ENCODE assay signal across 33 cellular contexts in the genomic region with DNA sequence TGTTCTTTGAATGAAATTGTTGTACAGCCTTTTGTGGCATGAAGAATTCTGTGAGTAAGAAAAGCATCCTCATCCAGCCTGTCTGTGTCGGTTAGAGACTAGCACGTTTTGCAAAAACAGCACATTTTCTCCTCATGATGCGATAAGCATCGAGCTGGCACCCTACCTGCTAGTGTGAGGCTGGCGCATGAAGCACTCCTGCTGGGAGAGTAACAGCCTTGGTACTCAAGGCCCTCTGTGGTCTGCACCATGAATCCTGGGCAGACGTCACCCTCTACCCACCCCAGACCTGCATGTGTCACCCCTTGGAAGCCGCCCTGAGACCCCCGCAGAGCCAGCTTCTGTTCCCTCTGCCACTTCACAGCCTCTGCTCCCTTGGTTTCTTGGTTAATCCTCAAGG.
"Had no signal": no experiment of that assay in that cellular context is flagged by ENCODE, and none has a peak within 500 bp of the region (broad histone marks: within the 10 kb centered on the region; RNA-seq: fewer than 3 reads in every experiment).

No MANE protein-coding gene starts in this region.

- H3K27ac Mint-ChIP-seq: activated CD4-positive, alpha-beta memory T cell treated with anti-CD3 and anti-CD28 coated beads for 36 hours; activated CD4-positive, alpha-beta T cell treated with anti-CD3 and anti-CD28 coated beads for 36 hours; activated CD4-positive, alpha-beta T cell treated with anti-CD3 and anti-CD28 coated beads, Interleukin-2, amount 10 ng/mL, durations not matched to agents 24 days and 14 days; activated CD8-positive, alpha-beta memory T cell treated with anti-CD3 and anti-CD28 coated beads, Interleukin-2, amount 10 ng/mL, durations not matched to agents 7 days and 5 days; activated CD8-positive, alpha-beta T cell treated with anti-CD3 and anti-CD28 coated beads, Interleukin-2, amount 10 ng/mL, durations not matched to agents 7 days and 5 days; activated naive CD4-positive, alpha-beta T cell treated with anti-CD3 and anti-CD28 coated beads for 36 hours; activated naive CD4-positive, alpha-beta T cell treated with anti-CD3 and anti-CD28 coated beads, Interleukin-2, amount 50 U/mL, for 24 hours; activated naive CD8-positive, alpha-beta T cell treated with anti-CD3 and anti-CD28 coated beads for 36 hours; activated naive CD8-positive, alpha-beta T cell treated with anti-CD3 and anti-CD28 coated beads, Interleukin-2, amount 50 U/mL, for 24 hours; activated T-helper 1 cell treated with anti-CD3 and anti-CD28 coated beads, Interleukin-12 subunit alpha, Interleukin-12 subunit beta, Interleukin-2, Interleukin-4 antibody, amounts not matched to agents 30 ng/mL and 10 ng/mL and 1 ng/mL, durations not matched to agents 14 hours and 24 hours and 36 hours; activated T-helper 2 cell treated with anti-CD3 and anti-CD28 coated beads, Interferon-gamma antibody, Interleukin-2, Interleukin-4, amounts not matched to agents 10 μg/mL and 5 μg/mL and 100 μg/mL, durations not matched to agents 14 hours and 24 hours and 36 hours; dendritic cell treated with granulocyte-macrophage colony-stimulating factor and Interleukin-4, amounts not matched to agents 40 ng/mL and 50 ng/mL, for 4 days; endodermal cell; T-helper 17 cell; T-helper 2 cell treated with Interferon-gamma antibody and Interleukin-4, amounts not matched to agents 5 μg/mL and 100 μg/mL, for 36 hours had no signal

- H3K4me1 Mint-ChIP-seq: activated CD4-positive, alpha-beta T cell treated with anti-CD3 and anti-CD28 coated beads for 36 hours; activated naive CD4-positive, alpha-beta T cell treated with anti-CD3 and anti-CD28 coated beads, Interleukin-2, amount 50 U/mL, for 24 hours had no signal

- DNase-seq: activated CD4-positive, alpha-beta memory T cell treated with anti-CD3 and anti-CD28 coated beads for 36 hours; activated CD4-positive, alpha-beta T cell treated with anti-CD3 and anti-CD28 coated beads for 36 hours; activated CD4-positive, alpha-beta T cell treated with anti-CD3 and anti-CD28 coated beads, Interleukin-2, amount 10 ng/mL, durations not matched to agents 24 days and 14 days; activated CD4-positive, CD25-positive, alpha-beta regulatory T cell; activated CD4-positive, CD25-positive, alpha-beta regulatory T cell treated with anti-CD3 and anti-CD28 coated beads, Interleukin-2, amount 50 U/mL, for 72 hours; activated CD8-positive, alpha-beta memory T cell treated with anti-CD3 and anti-CD28 coated beads, Interleukin-2, amount 10 ng/mL, durations not matched to agents 7 days and 5 days; activated CD8-positive, alpha-beta memory T cell treated with anti-CD3 and anti-CD28 coated beads, Interleukin-2, amount 50 U/mL, for 4 hours; activated CD8-positive, alpha-beta T cell treated with anti-CD3 and anti-CD28 coated beads, Interleukin-2, amount 10 ng/mL, durations not matched to agents 7 days and 5 days; activated effector memory CD4-positive, alpha-beta T cell treated with anti-CD3 and anti-CD28 coated beads, Interleukin-2, amount 50 U/mL, for 16 hours; activated naive CD4-positive, alpha-beta T cell treated with anti-CD3 and anti-CD28 coated beads for 36 hours; activated naive CD8-positive, alpha-beta T cell treated with anti-CD3 and anti-CD28 coated beads for 36 hours; activated naive CD8-positive, alpha-beta T cell treated with anti-CD3 and anti-CD28 coated beads, Interleukin-2, amount 50 U/mL, for 24 hours; activated T-cell treated with anti-CD3 and anti-CD28 coated beads, Interleukin-2, amount 50 U/mL, for 1 hour; activated T-cell treated with anti-CD3 and anti-CD28 coated beads, Interleukin-2, amount 50 U/mL, for 48 hours; adrenal gland; amygdala; aorta; body of pancreas; effector memory CD4-positive, alpha-beta T cell; endodermal cell; foreskin keratinocyte; gastrocnemius medialis; glutamatergic neuron; heart left ventricle; T-helper 1 cell; T-helper 17 cell; T1000 had no signal

- H3K9me3 Mint-ChIP-seq: activated CD4-positive, alpha-beta memory T cell treated with anti-CD3 and anti-CD28 coated beads for 36 hours; activated CD4-positive, alpha-beta T cell treated with anti-CD3 and anti-CD28 coated beads, Interleukin-2, amount 10 ng/mL, durations not matched to agents 24 days and 14 days; activated naive CD4-positive, alpha-beta T cell treated with anti-CD3 and anti-CD28 coated beads for 36 hours; activated naive CD4-positive, alpha-beta T cell treated with anti-CD3 and anti-CD28 coated beads, Interleukin-2, amount 50 U/mL, for 24 hours; activated naive CD8-positive, alpha-beta T cell treated with anti-CD3 and anti-CD28 coated beads for 36 hours; activated naive CD8-positive, alpha-beta T cell treated with anti-CD3 and anti-CD28 coated beads, Interleukin-2, amount 50 U/mL, for 24 hours; activated T-helper 1 cell treated with anti-CD3 and anti-CD28 coated beads, Interleukin-12 subunit alpha, Interleukin-12 subunit beta, Interleukin-2, Interleukin-4 antibody, amounts not matched to agents 30 ng/mL and 10 ng/mL and 1 ng/mL, durations not matched to agents 14 hours and 24 hours and 36 hours; activated T-helper 2 cell treated with anti-CD3 and anti-CD28 coated beads, Interferon-gamma antibody, Interleukin-2, Interleukin-4, amounts not matched to agents 10 μg/mL and 5 μg/mL and 100 μg/mL, durations not matched to agents 14 hours and 24 hours and 36 hours; dendritic cell treated with granulocyte-macrophage colony-stimulating factor and Interleukin-4, amounts not matched to agents 40 ng/mL and 50 ng/mL, for 4 days; endodermal cell; T-helper 2 cell treated with Interferon-gamma antibody and Interleukin-4, amounts not matched to agents 5 μg/mL and 100 μg/mL, for 36 hours had no signal

- ATAC-seq: activated CD4-positive, alpha-beta T cell treated with anti-CD3 and anti-CD28 coated beads for 36 hours; activated CD8-positive, alpha-beta memory T cell treated with anti-CD3 and anti-CD28 coated beads, Interleukin-2, amount 10 ng/mL, durations not matched to agents 7 days and 5 days; activated CD8-positive, alpha-beta T cell treated with anti-CD3 and anti-CD28 coated beads, Interleukin-2, amount 10 ng/mL, durations not matched to agents 7 days and 5 days; body of pancreas; esophagus mucosa; foreskin keratinocyte; gastrocnemius medialis; heart left ventricle; T-helper 17 cell had no signal

- H3K36me3 Mint-ChIP-seq: activated CD4-positive, alpha-beta memory T cell treated with anti-CD3 and anti-CD28 coated beads for 36 hours; activated CD8-positive, alpha-beta memory T cell treated with anti-CD3 and anti-CD28 coated beads, Interleukin-2, amount 10 ng/mL, durations not matched to agents 7 days and 5 days; activated naive CD4-positive, alpha-beta T cell treated with anti-CD3 and anti-CD28 coated beads, Interleukin-2, amount 50 U/mL, for 24 hours; activated naive CD8-positive, alpha-beta T cell treated with anti-CD3 and anti-CD28 coated beads for 36 hours had no signal

- H3K4me3 Mint-ChIP-seq: activated CD4-positive, alpha-beta memory T cell treated with anti-CD3 and anti-CD28 coated beads for 36 hours; activated CD4-positive, alpha-beta T cell treated with anti-CD3 and anti-CD28 coated beads for 36 hours; activated CD4-positive, alpha-beta T cell treated with anti-CD3 and anti-CD28 coated beads, Interleukin-2, amount 10 ng/mL, durations not matched to agents 24 days and 14 days; activated CD8-positive, alpha-beta memory T cell treated with anti-CD3 and anti-CD28 coated beads, Interleukin-2, amount 10 ng/mL, durations not matched to agents 7 days and 5 days; activated CD8-positive, alpha-beta T cell treated with anti-CD3 and anti-CD28 coated beads, Interleukin-2, amount 10 ng/mL, durations not matched to agents 7 days and 5 days; activated naive CD4-positive, alpha-beta T cell treated with anti-CD3 and anti-CD28 coated beads for 36 hours; activated naive CD4-positive, alpha-beta T cell treated with anti-CD3 and anti-CD28 coated beads, Interleukin-2, amount 50 U/mL, for 24 hours; activated naive CD8-positive, alpha-beta T cell treated with anti-CD3 and anti-CD28 coated beads for 36 hours; activated naive CD8-positive, alpha-beta T cell treated with anti-CD3 and anti-CD28 coated beads, Interleukin-2, amount 50 U/mL, for 24 hours; activated T-helper 1 cell treated with anti-CD3 and anti-CD28 coated beads, Interleukin-12 subunit alpha, Interleukin-12 subunit beta, Interleukin-2, Interleukin-4 antibody, amounts not matched to agents 30 ng/mL and 10 ng/mL and 1 ng/mL, durations not matched to agents 14 hours and 24 hours and 36 hours; dendritic cell treated with granulocyte-macrophage colony-stimulating factor and Interleukin-4, amounts not matched to agents 40 ng/mL and 50 ng/mL, for 4 days; endodermal cell; T-helper 17 cell; T-helper 2 cell treated with Interferon-gamma antibody and Interleukin-4, amounts not matched to agents 5 μg/mL and 100 μg/mL, for 36 hours had no signal
